Comparison of ENCODE assay signal across 20 cellular contexts in the genomic region with DNA sequence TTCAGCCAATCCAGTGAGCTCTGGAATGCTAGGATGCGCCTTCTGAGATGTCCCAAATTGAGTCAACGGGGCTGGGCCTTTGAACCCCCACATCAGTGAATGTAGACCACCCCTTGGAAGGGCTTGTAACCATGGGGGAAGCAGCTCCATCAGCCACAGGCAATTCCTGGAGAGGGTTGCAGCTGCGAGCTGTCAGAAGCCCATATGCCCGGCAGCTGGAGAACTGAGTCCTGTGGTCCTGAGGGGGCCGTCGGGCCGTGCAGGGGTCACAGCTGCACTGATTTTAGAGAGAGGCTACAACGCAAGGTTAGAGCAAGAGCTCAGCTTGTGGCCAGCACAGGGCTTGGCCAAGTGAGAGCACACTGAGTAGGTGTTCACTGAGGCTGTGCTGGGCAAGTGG.
DNase-seq lines count a peak whose midpoint lies in the region; ATAC-seq and TF ChIP-seq lines count a peak whose summit lies in the region.
"Had no signal": no experiment of that assay in that cellular context is flagged by ENCODE, and none has a peak within 500 bp of the region (broad histone marks: within the 10 kb centered on the region; RNA-seq: fewer than 3 reads in every experiment).

No MANE protein-coding gene starts in this region.

- TF ChIP-seq CTCF in right atrium auricular region (IDR thresholded peaks at IDR 0.05), result no peak
- no peak for TF ChIP-seq CTCF in heart right ventricle (IDR thresholded peaks at IDR 0.05)
- TF ChIP-seq CTCF in glutamatergic neuron (IDR thresholded peaks at IDR 0.05; ENCODE audit: partially characterized antibody, unreplicated experiment), result no peak
- no peak for TF ChIP-seq CTCF in sigmoid colon (IDR thresholded peaks at IDR 0.05)
- TF ChIP-seq CTCF in tibial nerve (IDR thresholded peaks at IDR 0.05), result no peak
- no peak for TF ChIP-seq CTCF in left lung (IDR thresholded peaks at IDR 0.05)

- peaks cover 47% of the 10 kb centered on the region for H3K4me1 Mint-ChIP-seq in glutamatergic neuron (ENCODE audit: low read depth, unreplicated experiment)

- TF ChIP-seq EP300 in sigmoid colon (IDR thresholded peaks at IDR 0.05), result no peak
- no peak for TF ChIP-seq EP300 in tibial nerve (IDR thresholded peaks at IDR 0.05)

- TF ChIP-seq POLR2A in sigmoid colon (IDR thresholded peaks at IDR 0.05), result no peak
- no peak for TF ChIP-seq POLR2A in tibial nerve (IDR thresholded peaks at IDR 0.05)

- H3K4me1 ChIP-seq in right atrium auricular region, result peaks cover 0 to 6% of the 10 kb centered on the region in 2 donors
- H3K4me1 ChIP-seq in heart right ventricle, result peaks cover 0 to 7% (median 0%) of the 10 kb centered on the region in 9 donors
- H3K4me1 ChIP-seq in sigmoid colon, result no peaks in the 10 kb centered on the region
- H3K4me1 ChIP-seq in tibial nerve, result no peaks in the 10 kb centered on the region
- no peaks in the 10 kb centered on the region for H3K4me1 ChIP-seq in left lung

- H3K27ac ChIP-seq in right atrium auricular region (no peak overlapping the region), heart right ventricle (no peak overlapping the region), sigmoid colon (no peak overlapping the region), tibial nerve (no peak overlapping the region), left lung (no peak overlapping the region)
- H3K27ac ChIP-seq: C4-2B had no signal

- H3K9me3 Mint-ChIP-seq in glutamatergic neuron (ENCODE audit: unreplicated experiment), result peaks cover 27% of the 10 kb centered on the region

- intact Hi-C loops in heart right ventricle (cut with DNase I) (no loop called here), sigmoid colon (cut with DNase I) (no loop called here), left lung (cut with DNase I) (no loop called here)

- H3K4me3 Mint-ChIP-seq in glutamatergic neuron (ENCODE audit: unreplicated experiment), result no peak overlapping the region

- H3K36me3 Mint-ChIP-seq in glutamatergic neuron (ENCODE audit: unreplicated experiment), result peaks cover 7% of the 10 kb centered on the region

- H3K36me3 ChIP-seq in right atrium auricular region, result no peaks in the 10 kb centered on the region
- H3K36me3 ChIP-seq in heart right ventricle, result no peaks in the 10 kb centered on the region
- H3K36me3 ChIP-seq in sigmoid colon, result no peaks in the 10 kb centered on the region
- no peaks in the 10 kb centered on the region for H3K36me3 ChIP-seq in tibial nerve
- no peaks in the 10 kb centered on the region for H3K36me3 ChIP-seq in left lung

- H3K27ac Mint-ChIP-seq in glutamatergic neuron (ENCODE audit: unreplicated experiment), result peak overlapping the region; percentile 15

- H3K27me3 Mint-ChIP-seq in glutamatergic neuron (ENCODE audit: unreplicated experiment), result peaks cover 23% of the 10 kb centered on the region

- H3K9me3 ChIP-seq in right atrium auricular region (no peaks in the 10 kb centered on the region), heart right ventricle (no peaks in the 10 kb centered on the region), sigmoid colon (no peaks in the 10 kb centered on the region), tibial nerve (no peaks in the 10 kb centered on the region), left lung (no peaks in the 10 kb centered on the region)

- ATAC-seq in heart right ventricle, result no peak
- no peak for ATAC-seq in activated CD4-positive, CD25-positive, alpha-beta regulatory T cell treated with anti-CD3 and anti-CD28 coated beads, Interleukin-2, amount 50 U/mL, for 24 hours
- ATAC-seq in left lung, result no peak
- ATAC-seq: K562 had no signal

- WGBS in heart right ventricle, 2 donors, result 76 to 77% methylated on average over 8 of the region's 8 CpGs
- WGBS in sigmoid colon, 2 donors, result 85 to 94% methylated on average over 8 of the region's 8 CpGs
- WGBS in tibial nerve, 2 donors, result 57 to 59% methylated on average over 4 to 8 of the region's 8 CpGs

- H3K4me3 ChIP-seq in right atrium auricular region (no peak overlapping the region), heart right ventricle (no peak overlapping the region), sigmoid colon (no peak overlapping the region), tibial nerve (no peak overlapping the region), left lung (no peak overlapping the region)
- H3K4me3 ChIP-seq: K562 had no signal

- H3K27me3 ChIP-seq in right atrium auricular region, result no peaks in the 10 kb centered on the region
- peaks cover 0 to 52% (median 33%) of the 10 kb centered on the region in 7 donors for H3K27me3 ChIP-seq in heart right ventricle
- peaks cover 0 to 25% (median 0%) of the 10 kb centered on the region in 3 donors for H3K27me3 ChIP-seq in sigmoid colon
- H3K27me3 ChIP-seq in tibial nerve, result peaks cover 0 to 9% of the 10 kb centered on the region in 2 donors
- peaks cover 0 to 16% of the 10 kb centered on the region in 2 donors for H3K27me3 ChIP-seq in left lung

- DNase-seq in right atrium auricular region (ENCODE audit: low spot score) (peak; percentile 54), heart right ventricle (no peak), glutamatergic neuron (peak; percentile 64), sigmoid colon (peak; percentile 43), tibial nerve (ENCODE audit: low spot score in 2 of 2) (no peak), left lung (no peak)
- DNase-seq: EL; GOT3; MV-4-11; NCI-H1417; NCI-H1930; NCI-H2171; NCI-H446; NCI-H69; NK-92 treated with Interleukin-12 subunit alpha and Interleukin-12 subunit beta, amount 100 ng/mL, for 24 hours; OCI-M1; RPMI8226 had no signal

Comparison
In these comparisons a context has a peak if more than half of its experiments do, and no peak if none do; other contexts are left out.
1. DNase-seq: peak in right atrium auricular region (single experiment), glutamatergic neuron (single experiment) and sigmoid colon (single experiment); none in heart right ventricle (0 of 2), tibial nerve (0 of 2) and left lung (0 of 2).